Comparison of ENCODE assay signal across 9 cellular contexts in the genomic region with DNA sequence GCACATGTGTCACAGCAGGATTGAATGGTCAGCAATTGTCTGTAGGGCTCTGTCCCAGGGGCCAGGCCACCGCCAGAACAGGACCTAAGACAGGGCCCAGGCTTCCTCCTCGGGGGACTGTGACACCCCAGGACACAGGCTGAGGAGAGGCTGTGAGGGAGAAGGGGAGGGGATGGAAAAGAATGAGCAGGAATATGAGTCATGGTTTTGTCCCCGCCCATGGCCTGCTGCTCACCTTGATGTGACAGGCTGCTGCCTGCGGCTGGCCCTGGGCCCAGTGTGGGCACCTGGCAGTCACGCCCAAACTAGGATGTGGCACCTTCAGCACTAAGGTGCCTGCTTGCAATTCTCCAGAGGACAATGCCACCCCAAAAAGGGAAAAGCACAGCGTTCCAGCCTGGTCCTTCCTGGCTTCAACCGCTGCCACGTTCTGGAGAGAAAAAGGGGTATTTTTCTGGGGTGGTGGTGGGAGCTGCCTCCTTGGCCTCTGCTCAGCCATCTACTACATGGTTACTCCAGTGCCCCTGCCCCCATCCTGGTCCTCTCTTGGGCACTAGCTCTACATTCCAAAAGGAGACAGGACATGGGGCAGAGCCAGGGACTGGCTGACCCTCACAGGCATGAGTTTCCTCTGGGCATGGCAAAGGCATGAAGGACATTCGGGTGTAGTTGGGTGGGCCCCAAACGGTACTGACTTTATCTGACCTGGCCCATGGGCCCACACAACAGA.
A peak's percentile ranks its signal among the peaks of the same experiment; 100 is the strongest.
DNase-seq lines count a peak whose midpoint lies in the region; ATAC-seq, FAIRE-seq and TF ChIP-seq lines count a peak whose summit lies in the region.
"Had no signal": no experiment of that assay in that cellular context is flagged by ENCODE, and none has a peak within 500 bp of the region (broad histone marks: within the 10 kb centered on the region; RNA-seq: fewer than 3 reads in every experiment).

No MANE protein-coding gene starts in this region.

- H3K27ac Mint-ChIP-seq in naive thymus-derived CD4-positive, alpha-beta T cell: no peak overlapping the region

- H3K27me3 ChIP-seq in heart right ventricle (no peaks in the 10 kb centered on the region), upper lobe of right lung (no peaks in the 10 kb centered on the region)
- no peaks in the 10 kb centered on the region for H3K27me3 ChIP-seq in naive thymus-derived CD4-positive, alpha-beta T cell (ENCODE audit: control insufficient read depth in 2 of 2, insufficient read depth in 2 of 2, low read length in 2 of 2)

- POLR2A ChIA-PET in RWPE1 (lab: Yijun Ruan, JAX; ENCODE audit: low non-redundant PET): no interaction called here
- POLR2A ChIA-PET in naive thymus-derived CD4-positive, alpha-beta T cell (lab: Charles Lee): no interaction called here

- DNase-seq in heart right ventricle (no peak), left cardiac atrium (no peak), RWPE1 (ENCODE audit: low spot score) (peak; percentile 62), kidney (peak; percentile 87), upper lobe of right lung (peak; percentile 90), RCC 7860 (ENCODE audit: low spot score) (no peak)
- DNase-seq in naive thymus-derived CD4-positive, alpha-beta T cell: no peak
- DNase-seq: NCI-H1930 had no signal

- peak in 5 of 8 donors; percentile 10 to 89 (median 32) for ATAC-seq in heart right ventricle
- ATAC-seq in left cardiac atrium: no peak
- peak; percentile 92 for ATAC-seq in upper lobe of right lung
- ATAC-seq in naive thymus-derived CD4-positive, alpha-beta T cell: no peak
- ATAC-seq in HG03439 (IDR thresholded peaks at IDR 0.05; ENCODE audit: unreplicated experiment): no peak

- no peaks in the 10 kb centered on the region for H3K9me3 ChIP-seq in heart right ventricle
- no peaks in the 10 kb centered on the region for H3K9me3 ChIP-seq in kidney (ENCODE audit: control insufficient read depth in 1 of 2, low read length in 2 of 2)
- H3K9me3 ChIP-seq in upper lobe of right lung: no peaks in the 10 kb centered on the region
- H3K9me3 ChIP-seq in naive thymus-derived CD4-positive, alpha-beta T cell (ENCODE audit: control insufficient read depth in 2 of 3, low read length in 3 of 3): no peaks in the 10 kb centered on the region

- peaks cover 0 to 9% (median 0%) of the 10 kb centered on the region in 5 donors for H3K36me3 Mint-ChIP-seq in naive thymus-derived CD4-positive, alpha-beta T cell

- no peak for TF ChIP-seq CTCF in heart right ventricle (IDR thresholded peaks at IDR 0.05)
- no peak for TF ChIP-seq CTCF in RWPE1 (conservative IDR thresholded peaks at IDR 0.05; ENCODE audit: low read depth)
- TF ChIP-seq CTCF in kidney (IDR thresholded peaks at IDR 0.05; ENCODE audit: borderline replicate concordance, extremely low read depth, insufficient read depth): no peak
- no peak for TF ChIP-seq CTCF in upper lobe of right lung (IDR thresholded peaks at IDR 0.05)

- H3K27me3 Mint-ChIP-seq in naive thymus-derived CD4-positive, alpha-beta T cell: peaks cover 0 to 9% (median 0%) of the 10 kb centered on the region in 5 donors

- H3K9ac ChIP-seq in kidney (ENCODE audit: low read length in 2 of 2): no peak overlapping the region

- CTCF ChIA-PET in RWPE1 (lab: Yijun Ruan, JAX): no interaction called here
- CTCF ChIA-PET in naive thymus-derived CD4-positive, alpha-beta T cell (lab: Charles Lee): no interaction called here

- H3K27ac ChIP-seq in heart right ventricle (no peak overlapping the region), RWPE1 (peak overlapping the region; percentile 74), kidney (ENCODE audit: low read depth in 2 of 2, low read length in 2 of 2) (peak overlapping the region; percentile 5 to 40), upper lobe of right lung (no peak overlapping the region)
- H3K27ac ChIP-seq in naive thymus-derived CD4-positive, alpha-beta T cell (ENCODE audit: low read depth, low read length): no peak overlapping the region

- FAIRE-seq in kidney (lab: Jason Lieb, UNC): no peak
- no peak for FAIRE-seq in RCC 7860 (lab: Jason Lieb, UNC)

- WGBS in heart right ventricle, 2 donors: 81 to 87% methylated on average over 10 of the region's 10 CpGs

- H3K4me3 ChIP-seq in heart right ventricle: no peak overlapping the region
- H3K4me3 ChIP-seq in kidney (ENCODE audit: low read length in 2 of 2): no peak overlapping the region
- no peak overlapping the region for H3K4me3 ChIP-seq in upper lobe of right lung
- H3K4me3 ChIP-seq in naive thymus-derived CD4-positive, alpha-beta T cell (ENCODE audit: low read length): no peak overlapping the region

- peaks cover 0 to 2% (median 0%) of the 10 kb centered on the region in 11 donors for H3K9me3 Mint-ChIP-seq in naive thymus-derived CD4-positive, alpha-beta T cell

- no peak overlapping the region for H3K4me3 Mint-ChIP-seq in naive thymus-derived CD4-positive, alpha-beta T cell

- H3K4me1 ChIP-seq in heart right ventricle: peaks cover 0 to 13% (median 0%) of the 10 kb centered on the region in 9 donors
- peaks cover 9 to 27% of the 10 kb centered on the region in 2 donors for H3K4me1 ChIP-seq in kidney (ENCODE audit: control insufficient read depth in 1 of 2, insufficient read depth in 1 of 2, low read depth in 1 of 2, low read length in 2 of 2)
- H3K4me1 ChIP-seq in upper lobe of right lung: no peaks in the 10 kb centered on the region
- no peaks in the 10 kb centered on the region for H3K4me1 ChIP-seq in naive thymus-derived CD4-positive, alpha-beta T cell (ENCODE audit: control insufficient read depth in 2 of 2, insufficient read depth in 2 of 2, low read length in 2 of 2)

- intact Hi-C loops in heart right ventricle (cut with DNase I) (no loop called here), left cardiac atrium (cut with DNase I) (no loop called here), kidney (cut with DNase I) (no loop called here), upper lobe of right lung (cut with DNase I) (no loop called here)
- intact Hi-C loops in naive thymus-derived CD4-positive, alpha-beta T cell (cut with micrococcal nuclease): no loop called here

- H3K36me3 ChIP-seq in heart right ventricle (no peaks in the 10 kb centered on the region), kidney (ENCODE audit: control insufficient read depth in 1 of 2, insufficient read depth in 2 of 2, low read length in 2 of 2) (no peaks in the 10 kb centered on the region), upper lobe of right lung (no peaks in the 10 kb centered on the region)
- H3K36me3 ChIP-seq in naive thymus-derived CD4-positive, alpha-beta T cell (ENCODE audit: control insufficient read depth in 2 of 3, insufficient read depth in 3 of 3, low read length in 3 of 3): no peaks in the 10 kb centered on the region

- peaks cover 0 to 21% (median 7%) of the 10 kb centered on the region in 7 donors for H3K4me1 Mint-ChIP-seq in naive thymus-derived CD4-positive, alpha-beta T cell

Comparison
In these comparisons a context has a peak if more than half of its experiments do, and no peak if none do; other contexts are left out.
1. ATAC-seq: peak in heart right ventricle (5 of 8) and upper lobe of right lung (single experiment); none in left cardiac atrium (0 of 2), naive thymus-derived CD4-positive, alpha-beta T cell (single experiment) and HG03439 (single experiment).
2. DNase-seq: peak in RWPE1 (single experiment), kidney (single experiment) and upper lobe of right lung (single experiment); none in heart right ventricle (0 of 2), left cardiac atrium (single experiment), RCC 7860 (single experiment) and naive thymus-derived CD4-positive, alpha-beta T cell (0 of 9).
3. H3K27ac ChIP-seq: peak in RWPE1 (single experiment) and kidney (2 of 2); none in heart right ventricle (0 of 10), upper lobe of right lung (single experiment) and naive thymus-derived CD4-positive, alpha-beta T cell (single experiment).